In the genomic region with DNA sequence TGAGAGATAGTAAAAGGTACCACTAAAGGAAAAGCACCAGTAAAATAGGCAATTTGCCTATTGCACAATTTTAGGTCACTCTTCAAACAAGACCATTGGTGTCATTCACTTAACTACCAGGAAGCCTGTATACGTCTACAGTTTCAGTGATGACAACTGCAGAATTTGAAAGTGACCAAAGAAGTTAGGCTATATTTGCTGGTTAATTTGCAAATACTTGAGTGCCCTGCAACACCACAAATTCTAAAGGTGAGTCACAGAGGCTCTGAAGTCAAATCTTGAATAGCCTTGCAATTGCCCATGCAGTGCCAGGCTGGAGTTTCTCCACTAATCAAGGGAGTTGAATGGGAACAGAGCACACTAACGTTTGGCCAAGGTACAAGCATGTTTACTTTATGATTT, we compare ENCODE assay signal across 14 cellular contexts.
DNase-seq lines count a peak whose midpoint lies in the region; ATAC-seq, FAIRE-seq and TF ChIP-seq lines count a peak whose summit lies in the region.
"Had no signal": no experiment of that assay in that cellular context is flagged by ENCODE, and none has a peak within 500 bp of the region (broad histone marks: within the 10 kb centered on the region; RNA-seq: fewer than 3 reads in every experiment).

No MANE protein-coding gene starts in this region.

- no peak overlapping the region for H3K9ac ChIP-seq in GM12878 (ENCODE audit: control insufficient read depth, insufficient read depth, low read length)

- ATAC-seq in GM21619 (IDR thresholded peaks at IDR 0.05; ENCODE audit: unreplicated experiment) (peak; percentile 72), HG03469 (IDR thresholded peaks at IDR 0.05; ENCODE audit: unreplicated experiment) (peak; percentile 41), GM12878 (peak; percentile 83), Right ventricle myocardium inferior (no peak)
- ATAC-seq in activated CD8-positive, alpha-beta memory T cell treated with anti-CD3 and anti-CD28 coated beads, Interleukin-2, amount 10 ng/mL, durations not matched to agents 7 days and 5 days = no peak
- ATAC-seq in activated T-cell treated with anti-CD3 and anti-CD28 coated beads, Interleukin-2, amount 50 U/mL, for 4 hours = no peak
- ATAC-seq: activated naive CD8-positive, alpha-beta T cell treated with anti-CD3 and anti-CD28 coated beads, Interleukin-2, amount 50 U/mL, for 24 hours; psoas muscle had no signal

- POLR2A ChIA-PET in GM12878 (lab: Charles Lee) = no interaction called here

- RAD21 ChIA-PET in GM12878 (lab: Charles Lee; ENCODE audit: unreplicated experiment) = no interaction called here

- H3K9me3 Mint-ChIP-seq in CD14-positive monocyte = peaks cover 0 to 2% (median 0%) of the 10 kb centered on the region in 7 donors
- no peaks in the 10 kb centered on the region for H3K9me3 Mint-ChIP-seq in activated CD8-positive, alpha-beta memory T cell treated with anti-CD3 and anti-CD28 coated beads, Interleukin-2, amount 10 ng/mL, durations not matched to agents 7 days and 5 days (ENCODE audit: low read depth)
- no peaks in the 10 kb centered on the region for H3K9me3 Mint-ChIP-seq in activated T-cell treated with anti-CD3 and anti-CD28 coated beads, Interleukin-2, amount 50 U/mL, for 4 hours
- H3K9me3 Mint-ChIP-seq: activated naive CD8-positive, alpha-beta T cell treated with anti-CD3 and anti-CD28 coated beads, Interleukin-2, amount 50 U/mL, for 24 hours had no signal

- no peak for TF ChIP-seq EP300 in GM12878 (IDR thresholded peaks at IDR 0.05; ENCODE audit: borderline replicate concordance in 1 of 2, control insufficient read depth in 1 of 2, low read depth in 2 of 2, low read length in 2 of 2)

- H4K20me1 ChIP-seq in GM12878 (ENCODE audit: control insufficient read depth, insufficient read depth) = no peaks in the 10 kb centered on the region

- no peak overlapping the region for H2AFZ ChIP-seq in GM12878 (ENCODE audit: control insufficient read depth, low read depth, low read length)

- no peaks in the 10 kb centered on the region for H3K36me3 Mint-ChIP-seq in CD14-positive monocyte
- no peaks in the 10 kb centered on the region for H3K36me3 Mint-ChIP-seq in activated CD8-positive, alpha-beta memory T cell treated with anti-CD3 and anti-CD28 coated beads, Interleukin-2, amount 10 ng/mL, durations not matched to agents 7 days and 5 days
- no peaks in the 10 kb centered on the region for H3K36me3 Mint-ChIP-seq in activated T-cell treated with anti-CD3 and anti-CD28 coated beads, Interleukin-2, amount 50 U/mL, for 4 hours (ENCODE audit: insufficient read depth)

- H3K27ac Mint-ChIP-seq in CD14-positive monocyte = no peak overlapping the region
- no peak overlapping the region for H3K27ac Mint-ChIP-seq in activated CD8-positive, alpha-beta memory T cell treated with anti-CD3 and anti-CD28 coated beads, Interleukin-2, amount 10 ng/mL, durations not matched to agents 7 days and 5 days
- H3K27ac Mint-ChIP-seq: activated naive CD8-positive, alpha-beta T cell treated with anti-CD3 and anti-CD28 coated beads, Interleukin-2, amount 50 U/mL, for 24 hours had no signal

- H3K27ac ChIP-seq in GM12878 (ENCODE audit: control insufficient read depth, insufficient read depth) = no peak overlapping the region
- H3K27ac ChIP-seq: esophagus squamous epithelium, psoas muscle had no signal

- SMC1A ChIA-PET in GM12878 (lab: Charles Lee; ENCODE audit: uncharacterized antibody, unreplicated experiment) = interaction anchor here (2.6 kb wide), 1 partner anchor 19 kb away, joined by 13 read pairs; no protein-coding TSS in a partner anchor

- H3K79me2 ChIP-seq in GM12878 (ENCODE audit: control insufficient read depth, insufficient read depth, low read length) = no peaks in the 10 kb centered on the region

- H3K36me3 ChIP-seq in GM12878 (ENCODE audit: control insufficient read depth in 2 of 2, insufficient read depth in 2 of 2, low read length in 1 of 2) = no peaks in the 10 kb centered on the region
- H3K36me3 ChIP-seq: esophagus squamous epithelium had no signal

- no TSS peak for BruUV-seq in GM12878 (replicated peaks; lab: Mats Ljungman, UMichigan)

- in situ Hi-C loops in GM12878 (cut with MboI) = no loop called here

- no peak overlapping the region for H3K4me3 Mint-ChIP-seq in CD14-positive monocyte
- H3K4me3 Mint-ChIP-seq in activated CD8-positive, alpha-beta memory T cell treated with anti-CD3 and anti-CD28 coated beads, Interleukin-2, amount 10 ng/mL, durations not matched to agents 7 days and 5 days = no peak overlapping the region
- no peak overlapping the region for H3K4me3 Mint-ChIP-seq in activated T-cell treated with anti-CD3 and anti-CD28 coated beads, Interleukin-2, amount 50 U/mL, for 4 hours
- H3K4me3 Mint-ChIP-seq: activated naive CD8-positive, alpha-beta T cell treated with anti-CD3 and anti-CD28 coated beads, Interleukin-2, amount 50 U/mL, for 24 hours had no signal

- intact Hi-C loops in GM12878 (cut with micrococcal nuclease; ENCODE audit: unreplicated experiment) (no loop called here), CD14-positive monocyte (cut with micrococcal nuclease) (no loop called here), Right ventricle myocardium inferior (cut with DNase I) (no loop called here)

- TF ChIP-seq RAD21 in GM12878 (IDR thresholded peaks at IDR 0.05; ENCODE audit: insufficient read depth, low read depth, low read length) = no peak

- H3K4me2 ChIP-seq in GM12878 (ENCODE audit: control insufficient read depth, insufficient read depth) = no peak overlapping the region

- FAIRE-seq in GM12892 (lab: Jason Lieb, UNC) (peak; percentile 48), GM12878 (lab: Jason Lieb, UNC) (no peak)
- FAIRE-seq: colon had no signal

- H3K27me3 ChIP-seq in GM12878 (replicated peaks in 1 of 2; ENCODE audit: control insufficient read depth in 2 of 2, insufficient read depth in 2 of 2, low read length in 1 of 2) = no peaks in the 10 kb centered on the region

- TF ChIP-seq CTCF in GM12878 (IDR thresholded peaks at IDR 0.05 in 2 of 3, conservative IDR thresholded peaks at IDR 0.05 in 1 of 3; ENCODE audit: control insufficient read depth in 2 of 3, extremely low read depth in 1 of 3, insufficient read depth in 1 of 3, low read depth in 3 of 3, low read length in 3 of 3) (no peak), CD14-positive monocyte (IDR thresholded peaks at IDR 0.05) (no peak)

- CTCF ChIA-PET in GM12878 (lab: Yijun Ruan, JAX) = no interaction called here
- CTCF ChIA-PET in activated CD8-positive, alpha-beta memory T cell treated with anti-CD3 and anti-CD28 coated beads, Interleukin-2, amount 10 ng/mL, durations not matched to agents 7 days and 5 days (lab: Charles Lee) = no interaction called here

- H3K4me3 ChIP-seq in GM12878 = no peak overlapping the region
- H3K4me3 ChIP-seq: esophagus squamous epithelium, psoas muscle had no signal

- H3K4me1 ChIP-seq in GM12878 (ENCODE audit: control insufficient read depth, insufficient read depth, low read length) = no peaks in the 10 kb centered on the region
- H3K4me1 ChIP-seq: esophagus squamous epithelium, psoas muscle had no signal

- TF ChIP-seq POLR2A in GM12892 (IDR thresholded peaks at IDR 0.05; ENCODE audit: low read depth, low read length) (no peak), GM12878 (IDR thresholded peaks at IDR 0.05; ENCODE audit: low read depth, low read length) (no peak)

- H3K4me1 Mint-ChIP-seq in CD14-positive monocyte = no peaks in the 10 kb centered on the region
- H3K4me1 Mint-ChIP-seq in activated CD8-positive, alpha-beta memory T cell treated with anti-CD3 and anti-CD28 coated beads, Interleukin-2, amount 10 ng/mL, durations not matched to agents 7 days and 5 days = no peaks in the 10 kb centered on the region
- H3K4me1 Mint-ChIP-seq in activated T-cell treated with anti-CD3 and anti-CD28 coated beads, Interleukin-2, amount 50 U/mL, for 4 hours (ENCODE audit: low read depth) = no peaks in the 10 kb centered on the region
- H3K4me1 Mint-ChIP-seq: activated naive CD8-positive, alpha-beta T cell treated with anti-CD3 and anti-CD28 coated beads, Interleukin-2, amount 50 U/mL, for 24 hours had no signal

- H3K9me3 ChIP-seq in GM12878 (replicated peaks; ENCODE audit: control insufficient read depth, insufficient read depth, low read length) = no peaks in the 10 kb centered on the region
- H3K9me3 ChIP-seq: esophagus squamous epithelium, psoas muscle had no signal

- peaks cover 0 to 3% (median 0%) of the 10 kb centered on the region in 3 donors for H3K27me3 Mint-ChIP-seq in CD14-positive monocyte (ENCODE audit: low read depth in 3 of 3)
- no peaks in the 10 kb centered on the region for H3K27me3 Mint-ChIP-seq in activated CD8-positive, alpha-beta memory T cell treated with anti-CD3 and anti-CD28 coated beads, Interleukin-2, amount 10 ng/mL, durations not matched to agents 7 days and 5 days
- H3K27me3 Mint-ChIP-seq in activated T-cell treated with anti-CD3 and anti-CD28 coated beads, Interleukin-2, amount 50 U/mL, for 4 hours (ENCODE audit: low read depth) = peaks cover 2% of the 10 kb centered on the region
- H3K27me3 Mint-ChIP-seq: activated naive CD8-positive, alpha-beta T cell treated with anti-CD3 and anti-CD28 coated beads, Interleukin-2, amount 50 U/mL, for 24 hours had no signal

- 2% methylated on average over 2 of the region's 2 CpGs for WGBS in GM12878 (ENCODE audit: insufficient coverage, insufficient replicate concordance, low lambda C conversion rate, missing lambda C conversion rate)

- DNase-seq in GM12892 (ENCODE audit: insufficient read length) (no peak), GM12878 (ENCODE audit: low read depth, low spot score) (no peak), CD14-positive monocyte (ENCODE audit: low spot score) (no peak), Right ventricle myocardium inferior (ENCODE audit: missing footprints) (no peak)
- DNase-seq in activated CD8-positive, alpha-beta memory T cell treated with anti-CD3 and anti-CD28 coated beads, Interleukin-2, amount 10 ng/mL, durations not matched to agents 7 days and 5 days = no peak
- no peak for DNase-seq in activated T-cell treated with anti-CD3 and anti-CD28 coated beads, Interleukin-2, amount 50 U/mL, for 4 hours
- DNase-seq: activated naive CD8-positive, alpha-beta T cell treated with anti-CD3 and anti-CD28 coated beads, Interleukin-2, amount 50 U/mL, for 24 hours; DMS79; esophagus squamous epithelium; NCI-H2171 treated with DMSO at 0.1 percent for 48 hours; psoas muscle had no signal

TF ChIP-seq in GM12878, 131 proteins besides CTCF, POLR2A, EP300 and RAD21:
- TF ChIP-seq CREB1 (IDR thresholded peaks at IDR 0.05; ENCODE audit: low read depth) (peak; percentile 32; the same call in 1 of the 2 replicates), HDAC2 (IDR thresholded peaks at IDR 0.05) (no peak), MTA2 (IDR thresholded peaks at IDR 0.05; ENCODE audit: low read depth) (0 out of 2 replicates have a peak, but pooled peaks have one; percentile 26)
TF ChIP-seq in GM12878: peak in this region for 2.

Comparison
In these comparisons a context has a peak if more than half of its experiments do, and no peak if none do; other contexts are left out.
1. ATAC-seq: peak in GM21619 (single experiment), HG03469 (single experiment) and GM12878 (single experiment); none in activated CD8-positive, alpha-beta memory T cell treated with anti-CD3 and anti-CD28 coated beads, Interleukin-2, amount 10 ng/mL, durations not matched to agents 7 days and 5 days (single experiment), Right ventricle myocardium inferior (single experiment) and activated T-cell treated with anti-CD3 and anti-CD28 coated beads, Interleukin-2, amount 50 U/mL, for 4 hours (0 of 2).